Comparison of ENCODE assay signal across 13 cellular contexts in genomic region chr1:214341918-214342317, GRCh38.
"Had no signal": no experiment of that assay in that cellular context is flagged by ENCODE, and none has a peak within 500 bp of the region (broad histone marks: within the 10 kb centered on the region; RNA-seq: fewer than 3 reads in every experiment).

No MANE protein-coding gene starts in this region.

- H3K4me1 ChIP-seq: pancreas, uterus had no signal

- H3K4me3 ChIP-seq: heart right ventricle, lung, pancreas, thyroid gland, uterus had no signal

- ATAC-seq: esophagus mucosa; left colon; stimulated activated naive B cell treated with anti-CD40 and anti-IgM and Interleukin-4, amounts not matched to agents 10 μg/mL and 1 μg/mL and 100 μg/mL, for 72 hours had no signal

- H3K27ac ChIP-seq: pancreas, thyroid gland, uterus had no signal

- DNase-seq: activated CD4-positive, CD25-positive, alpha-beta regulatory T cell treated with anti-CD3 and anti-CD28 coated beads, Interleukin-2, amount 50 U/mL, for 72 hours; activated naive CD8-positive, alpha-beta T cell treated with anti-CD3 and anti-CD28 coated beads, Interleukin-2, amount 10 ng/mL, durations not matched to agents 7 days and 5 days; foreskin melanocyte; heart right ventricle; left colon; midbrain; pancreas; stimulated activated CD4-positive, alpha-beta T cell treated with anti-CD3 and anti-CD28 coated beads, Interleukin-2, amount 100 ng/mL, for 48 hours; stimulated activated naive B cell treated with anti-CD40 and anti-IgM and Interleukin-4, amounts not matched to agents 10 μg/mL and 1 μg/mL and 100 μg/mL, for 72 hours; thyroid gland; uterus had no signal

- H3K27me3 ChIP-seq: heart right ventricle, pancreas, thyroid gland, uterus had no signal

- H3K36me3 ChIP-seq: thyroid gland, uterus had no signal

- H3K9me3 ChIP-seq: pancreas, thyroid gland had no signal
